ENCODE assay signal across 1 cellular context in the genomic region with DNA sequence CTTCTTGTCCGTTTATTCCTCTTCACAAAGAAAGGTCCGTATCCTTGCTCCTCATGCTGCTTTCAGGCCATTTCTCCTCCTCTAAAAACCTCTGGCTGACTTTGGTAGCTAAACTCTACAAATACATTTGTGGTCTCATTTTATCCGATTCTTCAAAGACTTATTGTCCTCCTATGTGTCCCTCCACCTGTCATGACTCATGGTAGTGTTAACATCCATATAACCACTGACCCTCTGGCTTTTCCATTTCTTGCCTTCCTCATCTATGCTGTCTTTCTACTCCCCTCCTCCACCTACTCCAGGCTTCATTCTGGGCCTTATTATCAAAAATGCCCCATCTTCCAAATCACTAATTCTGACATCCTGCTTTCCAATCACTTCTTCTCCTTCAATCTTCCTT.
TF ChIP-seq lines count a peak whose summit lies in the region.

No MANE protein-coding gene starts in this region.

TF ChIP-seq in GM23338, 12 proteins besides CTCF, POLR2A, EP300 and RAD21 (continued from another document):
- TF ChIP-seq, protein P1, sequence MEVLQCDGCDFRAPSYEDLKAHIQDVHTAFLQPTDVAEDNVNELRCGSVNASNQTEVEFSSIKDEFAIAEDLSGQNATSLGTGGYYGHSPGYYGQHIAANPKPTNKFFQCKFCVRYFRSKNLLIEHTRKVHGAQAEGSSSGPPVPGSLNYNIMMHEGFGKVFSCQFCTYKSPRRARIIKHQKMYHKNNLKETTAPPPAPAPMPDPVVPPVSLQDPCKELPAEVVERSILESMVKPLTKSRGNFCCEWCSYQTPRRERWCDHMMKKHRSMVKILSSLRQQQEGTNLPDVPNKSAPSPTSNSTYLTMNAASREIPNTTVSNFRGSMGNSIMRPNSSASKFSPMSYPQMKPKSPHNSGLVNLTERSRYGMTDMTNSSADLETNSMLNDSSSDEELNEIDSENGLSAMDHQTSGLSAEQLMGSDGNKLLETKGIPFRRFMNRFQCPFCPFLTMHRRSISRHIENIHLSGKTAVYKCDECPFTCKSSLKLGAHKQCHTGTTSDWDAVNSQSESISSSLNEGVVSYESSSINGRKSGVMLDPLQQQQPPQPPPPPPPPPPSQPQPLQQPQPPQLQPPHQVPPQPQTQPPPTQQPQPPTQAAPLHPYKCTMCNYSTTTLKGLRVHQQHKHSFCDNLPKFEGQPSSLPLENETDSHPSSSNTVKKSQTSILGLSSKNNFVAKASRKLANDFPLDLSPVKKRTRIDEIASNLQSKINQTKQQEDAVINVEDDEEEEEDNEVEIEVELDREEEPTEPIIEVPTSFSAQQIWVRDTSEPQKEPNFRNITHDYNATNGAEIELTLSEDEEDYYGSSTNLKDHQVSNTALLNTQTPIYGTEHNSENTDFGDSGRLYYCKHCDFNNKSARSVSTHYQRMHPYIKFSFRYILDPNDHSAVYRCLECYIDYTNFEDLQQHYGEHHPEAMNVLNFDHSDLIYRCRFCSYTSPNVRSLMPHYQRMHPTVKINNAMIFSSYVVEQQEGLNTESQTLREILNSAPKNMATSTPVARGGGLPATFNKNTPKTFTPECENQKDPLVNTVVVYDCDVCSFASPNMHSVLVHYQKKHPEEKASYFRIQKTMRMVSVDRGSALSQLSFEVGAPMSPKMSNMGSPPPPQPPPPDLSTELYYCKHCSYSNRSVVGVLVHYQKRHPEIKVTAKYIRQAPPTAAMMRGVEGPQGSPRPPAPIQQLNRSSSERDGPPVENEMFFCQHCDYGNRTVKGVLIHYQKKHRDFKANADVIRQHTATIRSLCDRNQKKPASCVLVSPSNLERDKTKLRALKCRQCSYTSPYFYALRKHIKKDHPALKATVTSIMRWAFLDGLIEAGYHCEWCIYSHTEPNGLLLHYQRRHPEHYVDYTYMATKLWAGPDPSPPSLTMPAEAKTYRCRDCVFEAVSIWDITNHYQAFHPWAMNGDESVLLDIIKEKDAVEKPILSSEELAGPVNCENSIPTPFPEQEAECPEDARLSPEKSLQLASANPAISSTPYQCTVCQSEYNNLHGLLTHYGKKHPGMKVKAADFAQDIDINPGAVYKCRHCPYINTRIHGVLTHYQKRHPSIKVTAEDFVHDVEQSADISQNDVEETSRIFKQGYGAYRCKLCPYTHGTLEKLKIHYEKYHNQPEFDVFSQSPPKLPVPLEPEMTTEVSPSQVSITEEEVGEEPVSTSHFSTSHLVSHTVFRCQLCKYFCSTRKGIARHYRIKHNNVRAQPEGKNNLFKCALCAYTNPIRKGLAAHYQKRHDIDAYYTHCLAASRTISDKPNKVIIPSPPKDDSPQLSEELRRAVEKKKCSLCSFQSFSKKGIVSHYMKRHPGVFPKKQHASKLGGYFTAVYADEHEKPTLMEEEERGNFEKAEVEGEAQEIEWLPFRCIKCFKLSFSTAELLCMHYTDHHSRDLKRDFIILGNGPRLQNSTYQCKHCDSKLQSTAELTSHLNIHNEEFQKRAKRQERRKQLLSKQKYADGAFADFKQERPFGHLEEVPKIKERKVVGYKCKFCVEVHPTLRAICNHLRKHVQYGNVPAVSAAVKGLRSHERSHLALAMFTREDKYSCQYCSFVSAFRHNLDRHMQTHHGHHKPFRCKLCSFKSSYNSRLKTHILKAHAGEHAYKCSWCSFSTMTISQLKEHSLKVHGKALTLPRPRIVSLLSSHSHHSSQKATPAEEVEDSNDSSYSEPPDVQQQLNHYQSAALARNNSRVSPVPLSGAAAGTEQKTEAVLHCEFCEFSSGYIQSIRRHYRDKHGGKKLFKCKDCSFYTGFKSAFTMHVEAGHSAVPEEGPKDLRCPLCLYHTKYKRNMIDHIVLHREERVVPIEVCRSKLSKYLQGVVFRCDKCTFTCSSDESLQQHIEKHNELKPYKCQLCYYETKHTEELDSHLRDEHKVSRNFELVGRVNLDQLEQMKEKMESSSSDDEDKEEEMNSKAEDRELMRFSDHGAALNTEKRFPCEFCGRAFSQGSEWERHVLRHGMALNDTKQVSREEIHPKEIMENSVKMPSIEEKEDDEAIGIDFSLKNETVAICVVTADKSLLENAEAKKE (CRISPR knock-in tag; IDR thresholded peaks at IDR 0.05), result no peak
- TF ChIP-seq ZNF331 (CRISPR knock-in tag; IDR thresholded peaks at IDR 0.05; ENCODE audit: low read depth) (no peak), STAT1 (IDR thresholded peaks at IDR 0.05; ENCODE audit: unreplicated experiment) (no peak), EZH2phosphoT487 (IDR thresholded peaks at IDR 0.05; ENCODE audit: unreplicated experiment) (no peak), EZH2 (IDR thresholded peaks at IDR 0.05; ENCODE audit: low read depth, unreplicated experiment) (no peak)
- TF ChIP-seq, protein P2, sequence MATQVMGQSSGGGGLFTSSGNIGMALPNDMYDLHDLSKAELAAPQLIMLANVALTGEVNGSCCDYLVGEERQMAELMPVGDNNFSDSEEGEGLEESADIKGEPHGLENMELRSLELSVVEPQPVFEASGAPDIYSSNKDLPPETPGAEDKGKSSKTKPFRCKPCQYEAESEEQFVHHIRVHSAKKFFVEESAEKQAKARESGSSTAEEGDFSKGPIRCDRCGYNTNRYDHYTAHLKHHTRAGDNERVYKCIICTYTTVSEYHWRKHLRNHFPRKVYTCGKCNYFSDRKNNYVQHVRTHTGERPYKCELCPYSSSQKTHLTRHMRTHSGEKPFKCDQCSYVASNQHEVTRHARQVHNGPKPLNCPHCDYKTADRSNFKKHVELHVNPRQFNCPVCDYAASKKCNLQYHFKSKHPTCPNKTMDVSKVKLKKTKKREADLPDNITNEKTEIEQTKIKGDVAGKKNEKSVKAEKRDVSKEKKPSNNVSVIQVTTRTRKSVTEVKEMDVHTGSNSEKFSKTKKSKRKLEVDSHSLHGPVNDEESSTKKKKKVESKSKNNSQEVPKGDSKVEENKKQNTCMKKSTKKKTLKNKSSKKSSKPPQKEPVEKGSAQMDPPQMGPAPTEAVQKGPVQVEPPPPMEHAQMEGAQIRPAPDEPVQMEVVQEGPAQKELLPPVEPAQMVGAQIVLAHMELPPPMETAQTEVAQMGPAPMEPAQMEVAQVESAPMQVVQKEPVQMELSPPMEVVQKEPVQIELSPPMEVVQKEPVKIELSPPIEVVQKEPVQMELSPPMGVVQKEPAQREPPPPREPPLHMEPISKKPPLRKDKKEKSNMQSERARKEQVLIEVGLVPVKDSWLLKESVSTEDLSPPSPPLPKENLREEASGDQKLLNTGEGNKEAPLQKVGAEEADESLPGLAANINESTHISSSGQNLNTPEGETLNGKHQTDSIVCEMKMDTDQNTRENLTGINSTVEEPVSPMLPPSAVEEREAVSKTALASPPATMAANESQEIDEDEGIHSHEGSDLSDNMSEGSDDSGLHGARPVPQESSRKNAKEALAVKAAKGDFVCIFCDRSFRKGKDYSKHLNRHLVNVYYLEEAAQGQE (IDR thresholded peaks at IDR 0.05; ENCODE audit: unreplicated experiment), result no peak
- TF ChIP-seq, protein P3, sequence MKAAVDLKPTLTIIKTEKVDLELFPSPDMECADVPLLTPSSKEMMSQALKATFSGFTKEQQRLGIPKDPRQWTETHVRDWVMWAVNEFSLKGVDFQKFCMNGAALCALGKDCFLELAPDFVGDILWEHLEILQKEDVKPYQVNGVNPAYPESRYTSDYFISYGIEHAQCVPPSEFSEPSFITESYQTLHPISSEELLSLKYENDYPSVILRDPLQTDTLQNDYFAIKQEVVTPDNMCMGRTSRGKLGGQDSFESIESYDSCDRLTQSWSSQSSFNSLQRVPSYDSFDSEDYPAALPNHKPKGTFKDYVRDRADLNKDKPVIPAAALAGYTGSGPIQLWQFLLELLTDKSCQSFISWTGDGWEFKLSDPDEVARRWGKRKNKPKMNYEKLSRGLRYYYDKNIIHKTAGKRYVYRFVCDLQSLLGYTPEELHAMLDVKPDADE (IDR thresholded peaks at IDR 0.05), result no peak
